Comparison of ENCODE assay signal across 10 cellular contexts in the genomic region with DNA sequence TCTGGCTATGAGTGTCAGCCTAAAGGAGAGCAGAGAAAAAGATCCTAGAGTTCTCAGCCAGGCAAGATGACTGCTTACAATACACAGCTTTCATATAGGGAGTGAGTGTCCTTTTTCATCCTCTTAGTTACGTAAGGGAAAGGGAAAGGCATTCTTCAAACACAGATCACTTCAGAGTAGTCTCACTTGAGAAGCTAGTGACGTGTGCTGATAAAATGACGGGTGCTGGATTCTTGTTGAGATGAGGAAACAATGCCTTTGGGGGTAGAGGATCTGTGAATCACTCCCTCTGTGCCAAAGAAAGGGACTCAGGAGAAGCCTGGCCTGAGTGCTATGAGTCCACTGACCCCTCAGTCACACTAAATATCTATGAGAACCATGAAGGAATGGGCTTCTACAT.
DNase-seq lines count a peak whose midpoint lies in the region; ATAC-seq and TF ChIP-seq lines count a peak whose summit lies in the region.
"Had no signal": no experiment of that assay in that cellular context is flagged by ENCODE, and none has a peak within 500 bp of the region (broad histone marks: within the 10 kb centered on the region; RNA-seq: fewer than 3 reads in every experiment).

No MANE protein-coding gene starts in this region.

- no peak overlapping the region for H3K4me3 ChIP-seq in adipocyte (ENCODE audit: low read length)

- H3K4me3 Mint-ChIP-seq in Calu3 (ENCODE audit: low read depth, unreplicated experiment) = peak overlapping the region; percentile 27
- H3K4me3 Mint-ChIP-seq in nephron progenitor cell = no peak overlapping the region

- no peak overlapping the region for H3K9ac ChIP-seq in adipocyte (ENCODE audit: low read length)

- H3K27me3 Mint-ChIP-seq in Calu3 (ENCODE audit: unreplicated experiment) = no peaks in the 10 kb centered on the region
- H3K27me3 Mint-ChIP-seq in nephron progenitor cell (ENCODE audit: low read depth, poor library complexity) = no peaks in the 10 kb centered on the region

- CTCF ChIA-PET in Calu3 (lab: Charles Lee) = interaction anchor here (0.9 to 1.2 kb wide), 3 partner anchors 22 to 233 kb away, joined by 3 to 5 read pairs (median 4); no protein-coding TSS in a partner anchor

- intact Hi-C loops in Calu3 (cut with micrococcal nuclease; ENCODE audit: unreplicated experiment) = loop anchor here (2.0 to 5.0 kb wide), 4 partner anchors 16 to 231 kb away; no protein-coding TSS in a partner anchor

- H3K36me3 Mint-ChIP-seq in Calu3 (ENCODE audit: insufficient read depth, unreplicated experiment) (peaks cover 35% of the 10 kb centered on the region), nephron progenitor cell (ENCODE audit: low read depth) (peaks cover 4% of the 10 kb centered on the region)

- H3K4me1 Mint-ChIP-seq in Calu3 (ENCODE audit: low read depth, unreplicated experiment) (peaks cover 88% of the 10 kb centered on the region), nephron progenitor cell (peaks cover 26% of the 10 kb centered on the region)

- no peaks in the 10 kb centered on the region for H3K27me3 ChIP-seq in adipocyte (replicated peaks; ENCODE audit: control insufficient read depth, insufficient read depth, low read length)

- TF ChIP-seq CTCF in Calu3 (IDR thresholded peaks at IDR 0.05; ENCODE audit: unreplicated experiment) (no peak), nephron progenitor cell (IDR thresholded peaks at IDR 0.05) (no peak)

- H3K9me3 Mint-ChIP-seq in Calu3 (ENCODE audit: low read depth, unreplicated experiment) = peaks cover 3% of the 10 kb centered on the region
- peaks cover 23% of the 10 kb centered on the region for H3K9me3 Mint-ChIP-seq in nephron progenitor cell

- H3K36me3 ChIP-seq in adipocyte (ENCODE audit: control insufficient read depth, insufficient read depth, low read length, severe bottlenecking) = no peaks in the 10 kb centered on the region

- H3K9me3 ChIP-seq in adipocyte (ENCODE audit: control insufficient read depth, low read length) = no peaks in the 10 kb centered on the region

- no peak for ATAC-seq in GM18909 (IDR thresholded peaks at IDR 0.05; ENCODE audit: poor library complexity, unreplicated experiment)

- no peaks in the 10 kb centered on the region for H3K4me1 ChIP-seq in adipocyte (ENCODE audit: control insufficient read depth, insufficient read depth, low read length)

- no TSS peak for BruUV-seq in Calu3 (replicated peaks; lab: Mats Ljungman, UMichigan)

- H3K27ac Mint-ChIP-seq in Calu3 (ENCODE audit: unreplicated experiment) (peak overlapping the region; percentile 89), nephron progenitor cell (no peak overlapping the region)

- peak; percentile 59 for DNase-seq in Calu3
- peak; percentile 71 for DNase-seq in NCI-H1436 (lab: John Stamatoyannopoulos, UW)
- DNase-seq in adipocyte (ENCODE audit: low read depth) = peak; percentile 44
- DNase-seq in left kidney (ENCODE audit: low read depth, low spot score) = peak; percentile 63
- DNase-seq in Ammon's horn (ENCODE audit: low spot score) = no peak
- no peak for DNase-seq in nephron progenitor cell
- DNase-seq in activated CD8-positive, alpha-beta memory T cell treated with anti-CD3 and anti-CD28 coated beads for 24 hours = no peak
- DNase-seq: activated CD8-positive, alpha-beta memory T cell treated with anti-CD3 and anti-CD28 coated beads, Interleukin-2, amount 50 U/mL, for 48 hours; MV-4-11 had no signal

Comparison
In these comparisons a context has a peak if more than half of its experiments do, and no peak if none do; other contexts are left out.
1. DNase-seq: peak in Calu3 (single experiment), NCI-H1436 (single experiment), adipocyte (single experiment) and left kidney (single experiment); none in Ammon's horn (single experiment), nephron progenitor cell (single experiment) and activated CD8-positive, alpha-beta memory T cell treated with anti-CD3 and anti-CD28 coated beads for 24 hours (single experiment).